Comparison of ENCODE assay signal across 8 cellular contexts in genomic region chr4:143186202-143186601, GRCh38. TPM values are rescaled to one million over a fixed set of nuclear protein-coding genes. Genes with fewer than 3 reads are reported as not detected.
DNase-seq lines count a peak whose midpoint lies in the region; ATAC-seq and TF ChIP-seq lines count a peak whose summit lies in the region.

No MANE protein-coding gene starts in this region.

- in situ Hi-C loops in mammary epithelial cell (cut with MboI; ENCODE audit: low sequenced_read_pairs in 2 of 2), result no loop called here

- H3K27me3 ChIP-seq in AG04450 (ENCODE audit: control insufficient read depth, insufficient read depth, low read length) (no peaks in the 10 kb centered on the region), HUES64 (ENCODE audit: insufficient read depth, low read length) (no peaks in the 10 kb centered on the region), mammary epithelial cell (ENCODE audit: insufficient read depth, low read length) (no peaks in the 10 kb centered on the region)

- ATAC-seq in mucosa of descending colon (no peak), GM19351 (IDR thresholded peaks at IDR 0.05; ENCODE audit: unreplicated experiment) (no peak)

- peak overlapping the region; percentile 53 for H3K27ac ChIP-seq in AG04450 (ENCODE audit: low read depth, low read length)
- no peak overlapping the region for H3K27ac ChIP-seq in HUES64 (ENCODE audit: low read depth, low read length)
- peak overlapping the region; percentile 70 for H3K27ac ChIP-seq in mammary epithelial cell (ENCODE audit: insufficient read depth, low read depth, low read length)

- CTCF ChIA-PET in AG04450 (lab: Charles Lee), result no interaction called here
- CTCF ChIA-PET in mammary epithelial cell (lab: Charles Lee; ENCODE audit: low non-redundant PET), result no interaction called here

- dilution Hi-C loops in mammary epithelial cell (cut with HindIII; ENCODE audit: low sequenced_read_pairs), result no loop called here

- H3K79me2 ChIP-seq in mammary epithelial cell (ENCODE audit: insufficient read depth, low read length), result peaks cover 67% of the 10 kb centered on the region

- 7% methylated on average over 5 of the region's 6 CpGs for WGBS in HUES64
- WGBS in mammary epithelial cell (ENCODE audit: low coverage, missing lambda C conversion rate), result 0% methylated on average over 6 of the region's 6 CpGs

- intact Hi-C loops in mammary epithelial cell (cut with micrococcal nuclease), result loop anchor here (5.0 kb wide), 1 partner anchor 151 kb away; the partner anchor contains the start of gene GAB1
- intact Hi-C loops in mucosa of descending colon (cut with DNase I, micrococcal nuclease), result no loop called here

- H3K4me1 ChIP-seq in HUES64 (ENCODE audit: insufficient read depth, low read length), result peaks cover 14% of the 10 kb centered on the region; the same call in 1 of the 2 replicates
- H3K4me1 ChIP-seq in mammary epithelial cell (ENCODE audit: insufficient read depth, low read length), result peaks cover 9% of the 10 kb centered on the region
- peaks cover 24% of the 10 kb centered on the region for H3K4me1 ChIP-seq in mucosa of descending colon (ENCODE audit: low read depth)

- no peak for DNase-seq in AG04450 (ENCODE audit: low read depth, low spot score)
- DNase-seq in mammary epithelial cell, result peak; percentile 19
- no peak for DNase-seq in mucosa of descending colon
- no peak for DNase-seq in 8988T
- DNase-seq in NCI-H1694 (lab: John Stamatoyannopoulos, UW), result no peak
- DNase-seq in medulla oblongata (ENCODE audit: extremely low spot score), result no peak

- TF ChIP-seq CTCF in AG04450 (IDR thresholded peaks at IDR 0.05; ENCODE audit: low read depth, low read length) (no peak), mammary epithelial cell (conservative IDR thresholded peaks at IDR 0.05 in 1 of 2, IDR thresholded peaks at IDR 0.05 in 1 of 2; ENCODE audit: extremely low read depth in 1 of 2, insufficient read depth in 1 of 2, low read depth in 1 of 2, low read length in 2 of 2) (no peak), mucosa of descending colon (IDR thresholded peaks at IDR 0.05) (no peak)

- H3K4me2 ChIP-seq in mammary epithelial cell (ENCODE audit: insufficient read depth, low read depth, low read length), result peak overlapping the region; percentile 77

- no peaks in the 10 kb centered on the region for H4K20me1 ChIP-seq in mammary epithelial cell (ENCODE audit: insufficient read depth, low read length)

- H3K4me3 ChIP-seq in AG04450 (ENCODE audit: low read depth, low read length) (peak overlapping the region; percentile 89), HUES64 (ENCODE audit: low read length) (peak overlapping the region; percentile 95), mammary epithelial cell (replicated peaks in 1 of 3; ENCODE audit: insufficient read depth in 1 of 3, low read depth in 2 of 3, low read length in 3 of 3) (peak overlapping the region; percentile 70 to 98 (median 70)), mucosa of descending colon (peak overlapping the region; percentile 74)

- H3K9ac ChIP-seq in HUES64 (ENCODE audit: low read depth, low read length) (peak overlapping the region; percentile 81), mammary epithelial cell (ENCODE audit: insufficient read depth, low read length) (peak overlapping the region; percentile 81)

- H2AFZ ChIP-seq in mammary epithelial cell (ENCODE audit: low read depth, low read length), result no peak overlapping the region

- no TSS peak for BruUV-seq in mammary epithelial cell (replicated peaks; lab: Mats Ljungman, UMichigan)

- H3K9me3 ChIP-seq in AG04450 (ENCODE audit: control insufficient read depth, insufficient read depth, low read length) (no peaks in the 10 kb centered on the region; the same call in 1 of the 2 replicates), HUES64 (ENCODE audit: insufficient read depth, low read depth, low read length) (no peaks in the 10 kb centered on the region), mammary epithelial cell (replicated peaks; ENCODE audit: insufficient read depth, low read length) (no peaks in the 10 kb centered on the region), mucosa of descending colon (no peaks in the 10 kb centered on the region)

- H3K36me3 ChIP-seq in HUES64 (ENCODE audit: insufficient read depth, low read length) (peaks cover 39% of the 10 kb centered on the region), mammary epithelial cell (ENCODE audit: insufficient read depth, low read length) (peaks cover 3% of the 10 kb centered on the region), mucosa of descending colon (ENCODE audit: low read depth) (no peaks in the 10 kb centered on the region)

- POLR2A ChIA-PET in AG04450 (lab: Yijun Ruan, JAX), result no interaction called here

RNA-seq across cellular contexts. Expression of gene USP38, which starts 1.5 kb away (rescaled TPM):
- polyA plus RNA-seq in AG04450 (2011; rRNA removed) (11.6 and 14.1 TPM in 2 replicates), mammary epithelial cell (10.2 TPM)
- 25.3 and 26.6 TPM in 2 replicates for polyA minus RNA-seq in AG04450 (2011; rRNA and poly(A)+ RNA removed)
- 7.7 TPM for polyA plus RNA-seq in HUES64 (2013, experiment 1 of 2)
- polyA plus RNA-seq in HUES64 (2013, experiment 2 of 2), result 8.4 TPM
- total RNA-seq in mammary epithelial cell (10 to 100 TPM; 18.3 to 37.5 TPM), mucosa of descending colon (10 to 100 TPM; 38.4 to 50.6 (median 43.8) TPM)
- 17.8 TPM for polyA minus RNA-seq in mammary epithelial cell
